In genomic region chr19:42267644-42268141, GRCh38 we compare ENCODE assay signal across 6 cellular contexts. TPM values are rescaled to one million over a fixed set of nuclear protein-coding genes. Genes with fewer than 3 reads are reported as not detected.
DNase-seq lines count a peak whose midpoint lies in the region; ATAC-seq, FAIRE-seq and TF ChIP-seq lines count a peak whose summit lies in the region.

No MANE protein-coding gene starts in this region.

- H3K27ac ChIP-seq in SJCRH30: peak overlapping the region; percentile 100
- peak overlapping the region; percentile 96 for H3K27ac ChIP-seq in HepG2 (ENCODE audit: extremely low read length, insufficient read depth, low read length)

- no peaks in the 10 kb centered on the region for H3K27me3 ChIP-seq in BE2C
- H3K27me3 ChIP-seq in SJCRH30: no peaks in the 10 kb centered on the region
- H3K27me3 ChIP-seq in HepG2 (ENCODE audit: control insufficient read depth in 1 of 2, insufficient read depth in 2 of 2, low read length in 2 of 2): no peaks in the 10 kb centered on the region; a peak in 1 of 5 replicates

- ATAC-seq in HepG2 (no peak), HG02759 (IDR thresholded peaks at IDR 0.05; ENCODE audit: unreplicated experiment) (no peak)

- peak overlapping the region; percentile 86 for H3K4me3 ChIP-seq in BE2C (ENCODE audit: low read depth, low read length)
- peak overlapping the region; percentile 94 for H3K4me3 ChIP-seq in SJCRH30
- H3K4me3 ChIP-seq in HepG2 (replicated peaks in 1 of 3; ENCODE audit: insufficient read depth in 1 of 3, low read depth in 2 of 3, low read length in 3 of 3): peak overlapping the region; percentile 51 to 81 (median 65)

- in situ Hi-C loops in HepG2 (cut with HindIII; ENCODE audit: extremely low pct_ligation_motif_present, low pct_unique_long_range_greater_than_20kb): no loop called here

- H3K36me3 ChIP-seq in BE2C (peaks cover 12% of the 10 kb centered on the region), SJCRH30 (no peaks in the 10 kb centered on the region), HepG2 (replicated peaks in 1 of 2; ENCODE audit: control insufficient read depth in 1 of 2, insufficient read depth in 2 of 2, low read length in 2 of 2) (peaks cover 0 to 5% of the 10 kb centered on the region in 2 experiments; a peak in 2 of 5 replicates)

- H3K9me3 ChIP-seq in BE2C (no peaks in the 10 kb centered on the region), SJCRH30 (replicated peaks) (no peaks in the 10 kb centered on the region), HepG2 (ENCODE audit: low read length) (no peaks in the 10 kb centered on the region)

- no peak overlapping the region for H2AFZ ChIP-seq in HepG2 (ENCODE audit: low read length)

- no peak; a peak in 1 of 4 replicates for TF ChIP-seq POLR2A in HepG2 (IDR thresholded peaks at IDR 0.05; ENCODE audit: insufficient read depth in 1 of 2, low read depth in 2 of 2, low read length in 2 of 2)

- H3K4me2 ChIP-seq in HepG2 (ENCODE audit: low read depth, low read length): peak overlapping the region; percentile 99

- TF ChIP-seq EP300 in HepG2 (IDR thresholded peaks at IDR 0.05; ENCODE audit: low read depth in 2 of 2, low read length in 2 of 2) (no peak), HepG2 (CRISPR knock-in tag; IDR thresholded peaks at IDR 0.05; ENCODE audit: borderline replicate concordance) (no peak)

- TF ChIP-seq CTCF in BE2C (IDR thresholded peaks at IDR 0.05; ENCODE audit: low read depth, low read length) (no peak), HepG2 (CRISPR knock-in tag; IDR thresholded peaks at IDR 0.05) (0 out of 2 replicates have a peak, but pooled peaks have one; percentile 2)

- no peak for TF ChIP-seq RAD21 in HepG2 (CRISPR knock-in tag; IDR thresholded peaks at IDR 0.05)

- TSS peak; percentile 92 for BruUV-seq in HepG2 (replicated peaks; lab: Mats Ljungman, UMichigan)

- WGBS in HepG2 (ENCODE audit: low lambda C conversion rate): 0% methylated on average over 2 of the region's 13 CpGs

- peak overlapping the region; percentile 78 for H3K9ac ChIP-seq in HepG2 (ENCODE audit: insufficient read depth, low read depth, low read length)

- H3K79me2 ChIP-seq in HepG2 (ENCODE audit: insufficient read depth, low read length): peaks cover 19% of the 10 kb centered on the region

- POLR2A ChIA-PET in HepG2 (lab: Yijun Ruan, JAX): interaction anchor here (0.6 to 1.3 kb wide), 4 partner anchors 12 to 25 kb away, joined by 3 to 7 read pairs (median 3); partner anchors contain the start of gene GSK3A

- no peak for FAIRE-seq in HepG2 (lab: Jason Lieb, UNC)

- CTCF ChIA-PET in HepG2 (lab: Yijun Ruan, JAX; ENCODE audit: low intra/inter-chr PET ratio, low total read pairs): no interaction called here

- H4K20me1 ChIP-seq in HepG2 (ENCODE audit: insufficient read depth, low read length): no peaks in the 10 kb centered on the region

- intact Hi-C loops in HepG2 (cut with micrococcal nuclease; ENCODE audit: unreplicated experiment): loop anchor here (1.0 kb wide), 2 partner anchors 11 to 23 kb away; no protein-coding TSS in a partner anchor

- DNase-seq in BE2C (no peak), SJCRH30 (no peak), HepG2 (ENCODE audit: low spot score) (no peak), HPDE6-E6E7 (ENCODE audit: extremely low spot score) (no peak)
- DNase-seq in activated naive CD4-positive, alpha-beta T cell treated with Interleukin-2 at 50 U/mL for 16 hours: no peak

- no peaks in the 10 kb centered on the region for H3K4me1 ChIP-seq in BE2C
- peaks cover 9% of the 10 kb centered on the region; the same call in 1 of the 2 replicates for H3K4me1 ChIP-seq in SJCRH30
- peaks cover 29% of the 10 kb centered on the region for H3K4me1 ChIP-seq in HepG2 (ENCODE audit: insufficient read depth, low read length)

RNA-seq across cellular contexts. Expression of gene CIC, which starts 1.4 kb away (rescaled TPM):
- 101 TPM for polyA plus RNA-seq in BE2C (2012; ENCODE audit: insufficient read depth, insufficient read length, low read depth)
- 19.1 and 21.5 TPM in 2 replicates for total RNA-seq in SJCRH30 (2014; rRNA removed; shearing (Covaris generic))
- 5.4 and 8.0 TPM in 2 replicates for total RNA-seq in HepG2 (2016; rRNA removed; fragmentation: Illumina TruSeq; extraction: Trizol)
- total RNA-seq in HepG2 (2016; cell fraction: cytosol; rRNA removed; fragmentation: Illumina TruSeq; extraction: Trizol; ENCODE audit: low read depth): 1.5 and 1.8 TPM in 2 replicates
- total RNA-seq in HepG2 (2016; cell fraction: insoluble cytoplasmic fraction; rRNA removed; fragmentation: Illumina TruSeq; extraction: Trizol): 5.2 and 7.8 TPM in 2 replicates
- 4.6 and 4.9 TPM in 2 replicates for total RNA-seq in HepG2 (2016; cell fraction: membrane; rRNA removed; fragmentation: Illumina TruSeq; extraction: Trizol)
- total RNA-seq in HepG2 (2016; cell fraction: nucleus; rRNA removed; fragmentation: Illumina TruSeq; extraction: Trizol): 10.4 and 12.3 TPM in 2 replicates
- polyA plus RNA-seq in HepG2 (2011; rRNA removed): 5.9 and 8.3 TPM in 2 replicates
- 3.3 and 5.6 TPM in 2 replicates for polyA plus RNA-seq in HepG2 (2011; cell fraction: cytosol; rRNA removed)
- polyA plus RNA-seq in HepG2 (2011; cell fraction: nucleus; rRNA removed): 60.6 and 75.8 TPM in 2 replicates
- 17.6 and 25.1 TPM in 2 replicates for polyA plus RNA-seq in HepG2 (2012)
- polyA plus RNA-seq in HepG2 (2016; cell fraction: cytosol; fragmentation: Illumina TruSeq; extraction: Trizol; ENCODE audit: low read depth): 1.7 and 1.9 TPM in 2 replicates
- polyA plus RNA-seq in HepG2 (2016; cell fraction: insoluble cytoplasmic fraction; fragmentation: Illumina TruSeq; extraction: Trizol; ENCODE audit: low read depth): 10.1 and 16.9 TPM in 2 replicates
- 5.7 and 6.0 TPM in 2 replicates for polyA plus RNA-seq in HepG2 (2016; cell fraction: membrane; fragmentation: Illumina TruSeq; extraction: Trizol; ENCODE audit: low read depth)
- 61.0 and 65.4 TPM in 2 replicates for polyA plus RNA-seq in HepG2 (2016; cell fraction: nucleus; fragmentation: Illumina TruSeq; extraction: Trizol; ENCODE audit: insufficient read depth, low read depth)
- 3.6 and 7.9 TPM in 2 replicates for polyA minus RNA-seq in HepG2 (2011; rRNA and poly(A)+ RNA removed; ENCODE audit: low replicate concordance)
- polyA minus RNA-seq in HepG2 (2011; cell fraction: cytosol; rRNA and poly(A)+ RNA removed): 9.1 and 10.8 TPM in 2 replicates
- 14.7 and 15.5 TPM in 2 replicates for polyA minus RNA-seq in HepG2 (2011; cell fraction: nucleus; rRNA and poly(A)+ RNA removed)

RNA-seq across cellular contexts. Expression of gene ERF, which starts 12.8 kb away (rescaled TPM):
- polyA plus RNA-seq in BE2C (2012; ENCODE audit: insufficient read depth, insufficient read length, low read depth): 162 TPM
- total RNA-seq in SJCRH30 (2014; rRNA removed; shearing (Covaris generic)): 35.1 and 37.7 TPM in 2 replicates
- total RNA-seq in HepG2 (2016; rRNA removed; fragmentation: Illumina TruSeq; extraction: Trizol): 43.2 and 67.1 TPM in 2 replicates
- total RNA-seq in HepG2 (2016; cell fraction: cytosol; rRNA removed; fragmentation: Illumina TruSeq; extraction: Trizol; ENCODE audit: low read depth): 54.9 and 66.8 TPM in 2 replicates
- 35.3 and 68.2 TPM in 2 replicates for total RNA-seq in HepG2 (2016; cell fraction: insoluble cytoplasmic fraction; rRNA removed; fragmentation: Illumina TruSeq; extraction: Trizol)
- total RNA-seq in HepG2 (2016; cell fraction: membrane; rRNA removed; fragmentation: Illumina TruSeq; extraction: Trizol): 104 and 115 TPM in 2 replicates
- 31.2 and 38.3 TPM in 2 replicates for total RNA-seq in HepG2 (2016; cell fraction: nucleus; rRNA removed; fragmentation: Illumina TruSeq; extraction: Trizol)
- polyA plus RNA-seq in HepG2 (2011; rRNA removed): 62.5 and 69.9 TPM in 2 replicates
- polyA plus RNA-seq in HepG2 (2011; cell fraction: cytosol; rRNA removed): 36.9 and 45.9 TPM in 2 replicates
- polyA plus RNA-seq in HepG2 (2011; cell fraction: nucleus; rRNA removed): 109 and 170 TPM in 2 replicates
- polyA plus RNA-seq in HepG2 (2012): 38.4 and 44.3 TPM in 2 replicates
- 30.4 TPM in 2 replicates for polyA plus RNA-seq in HepG2 (2016; cell fraction: cytosol; fragmentation: Illumina TruSeq; extraction: Trizol; ENCODE audit: low read depth)
- polyA plus RNA-seq in HepG2 (2016; cell fraction: insoluble cytoplasmic fraction; fragmentation: Illumina TruSeq; extraction: Trizol; ENCODE audit: low read depth): 56.4 and 79.4 TPM in 2 replicates
- 55.2 and 69.1 TPM in 2 replicates for polyA plus RNA-seq in HepG2 (2016; cell fraction: membrane; fragmentation: Illumina TruSeq; extraction: Trizol; ENCODE audit: low read depth)
- polyA plus RNA-seq in HepG2 (2016; cell fraction: nucleus; fragmentation: Illumina TruSeq; extraction: Trizol; ENCODE audit: insufficient read depth, low read depth): 77.4 and 89.7 TPM in 2 replicates
- polyA minus RNA-seq in HepG2 (2011; rRNA and poly(A)+ RNA removed; ENCODE audit: low replicate concordance): 39.2 and 85.5 TPM in 2 replicates
- 38.3 and 50.2 TPM in 2 replicates for polyA minus RNA-seq in HepG2 (2011; cell fraction: cytosol; rRNA and poly(A)+ RNA removed)
- 40.9 and 56.5 TPM in 2 replicates for polyA minus RNA-seq in HepG2 (2011; cell fraction: nucleus; rRNA and poly(A)+ RNA removed)

RNA-seq across cellular contexts. Expression of gene GSK3A, which starts 25.3 kb away (rescaled TPM):
- polyA plus RNA-seq in BE2C (2012; ENCODE audit: insufficient read depth, insufficient read length, low read depth): 88.2 TPM
- total RNA-seq in SJCRH30 (2014; rRNA removed; shearing (Covaris generic)): 34.9 and 37.1 TPM in 2 replicates
- total RNA-seq in HepG2 (2016; rRNA removed; fragmentation: Illumina TruSeq; extraction: Trizol): 14.8 and 16.9 TPM in 2 replicates
- 16.1 and 22.9 TPM in 2 replicates for total RNA-seq in HepG2 (2016; cell fraction: cytosol; rRNA removed; fragmentation: Illumina TruSeq; extraction: Trizol; ENCODE audit: low read depth)
- 11.4 and 17.4 TPM in 2 replicates for total RNA-seq in HepG2 (2016; cell fraction: insoluble cytoplasmic fraction; rRNA removed; fragmentation: Illumina TruSeq; extraction: Trizol)
- 31.4 and 34.4 TPM in 2 replicates for total RNA-seq in HepG2 (2016; cell fraction: membrane; rRNA removed; fragmentation: Illumina TruSeq; extraction: Trizol)
- 9.7 and 11.2 TPM in 2 replicates for total RNA-seq in HepG2 (2016; cell fraction: nucleus; rRNA removed; fragmentation: Illumina TruSeq; extraction: Trizol)
- 52.5 and 56.5 TPM in 2 replicates for polyA plus RNA-seq in HepG2 (2011; rRNA removed)
- 33.8 and 36.7 TPM in 2 replicates for polyA plus RNA-seq in HepG2 (2011; cell fraction: cytosol; rRNA removed)
- polyA plus RNA-seq in HepG2 (2011; cell fraction: nucleus; rRNA removed): 33.5 and 34.5 TPM in 2 replicates
- polyA plus RNA-seq in HepG2 (2012): 25.2 and 25.7 TPM in 2 replicates
- 41.6 and 46.1 TPM in 2 replicates for polyA plus RNA-seq in HepG2 (2016; cell fraction: cytosol; fragmentation: Illumina TruSeq; extraction: Trizol; ENCODE audit: low read depth)
- 45.9 and 55.0 TPM in 2 replicates for polyA plus RNA-seq in HepG2 (2016; cell fraction: insoluble cytoplasmic fraction; fragmentation: Illumina TruSeq; extraction: Trizol; ENCODE audit: low read depth)
- 67.9 and 73.5 TPM in 2 replicates for polyA plus RNA-seq in HepG2 (2016; cell fraction: membrane; fragmentation: Illumina TruSeq; extraction: Trizol; ENCODE audit: low read depth)
- 44.2 and 47.7 TPM in 2 replicates for polyA plus RNA-seq in HepG2 (2016; cell fraction: nucleus; fragmentation: Illumina TruSeq; extraction: Trizol; ENCODE audit: insufficient read depth, low read depth)
- polyA minus RNA-seq in HepG2 (2011; rRNA and poly(A)+ RNA removed; ENCODE audit: low replicate concordance): 34.3 and 51.6 TPM in 2 replicates
- 9.1 and 14.1 TPM in 2 replicates for polyA minus RNA-seq in HepG2 (2011; cell fraction: cytosol; rRNA and poly(A)+ RNA removed)
- polyA minus RNA-seq in HepG2 (2011; cell fraction: nucleus; rRNA and poly(A)+ RNA removed): 5.2 and 6.8 TPM in 2 replicates

RNA-seq across cellular contexts. Expression of gene PRR19, which starts 34.2 kb away (rescaled TPM):
- polyA plus RNA-seq in BE2C (2012; ENCODE audit: insufficient read depth, insufficient read length, low read depth): 3.1 TPM
- total RNA-seq in SJCRH30 (2014; rRNA removed; shearing (Covaris generic)): 0.73 and 1.9 TPM in 2 replicates
- 0.33 and 0.38 TPM in 2 replicates for total RNA-seq in HepG2 (2016; rRNA removed; fragmentation: Illumina TruSeq; extraction: Trizol)
- total RNA-seq in HepG2 (2016; cell fraction: cytosol; rRNA removed; fragmentation: Illumina TruSeq; extraction: Trizol; ENCODE audit: low read depth): not detected in 2 replicates
- total RNA-seq in HepG2 (2016; cell fraction: insoluble cytoplasmic fraction; rRNA removed; fragmentation: Illumina TruSeq; extraction: Trizol): 0.28 and 0.43 TPM in 2 replicates
- 0.14 and 0.43 TPM in 2 replicates for total RNA-seq in HepG2 (2016; cell fraction: membrane; rRNA removed; fragmentation: Illumina TruSeq; extraction: Trizol)
- 0.50 TPM in 1 of 2 replicates, not detected in the other for total RNA-seq in HepG2 (2016; cell fraction: nucleus; rRNA removed; fragmentation: Illumina TruSeq; extraction: Trizol)
- polyA plus RNA-seq in HepG2 (2011; rRNA removed): 0.21 and 0.26 TPM in 2 replicates
- 0.23 and 0.34 TPM in 2 replicates for polyA plus RNA-seq in HepG2 (2011; cell fraction: cytosol; rRNA removed)
- 0.43 and 0.80 TPM in 2 replicates for polyA plus RNA-seq in HepG2 (2011; cell fraction: nucleus; rRNA removed)
- polyA plus RNA-seq in HepG2 (2012): 0.51 TPM in 1 of 2 replicates, not detected in the other
- polyA plus RNA-seq in HepG2 (2016; cell fraction: cytosol; fragmentation: Illumina TruSeq; extraction: Trizol; ENCODE audit: low read depth): 0.21 and 0.22 TPM in 2 replicates
- 0.69 and 0.88 TPM in 2 replicates for polyA plus RNA-seq in HepG2 (2016; cell fraction: insoluble cytoplasmic fraction; fragmentation: Illumina TruSeq; extraction: Trizol; ENCODE audit: low read depth)
- 0.19 and 0.38 TPM in 2 replicates for polyA plus RNA-seq in HepG2 (2016; cell fraction: membrane; fragmentation: Illumina TruSeq; extraction: Trizol; ENCODE audit: low read depth)
- 0.57 and 1.5 TPM in 2 replicates for polyA plus RNA-seq in HepG2 (2016; cell fraction: nucleus; fragmentation: Illumina TruSeq; extraction: Trizol; ENCODE audit: insufficient read depth, low read depth)
- polyA minus RNA-seq in HepG2 (2011; rRNA and poly(A)+ RNA removed; ENCODE audit: low replicate concordance): 0.94 and 1.4 TPM in 2 replicates
- 0.88 TPM in 1 of 2 replicates, not detected in the other for polyA minus RNA-seq in HepG2 (2011; cell fraction: cytosol; rRNA and poly(A)+ RNA removed)
- 0.25 TPM in 1 of 2 replicates, not detected in the other for polyA minus RNA-seq in HepG2 (2011; cell fraction: nucleus; rRNA and poly(A)+ RNA removed)

RNA-seq across cellular contexts. Expression of gene PAFAH1B3, which starts 34.7 kb away (rescaled TPM):
- polyA plus RNA-seq in BE2C (2012; ENCODE audit: insufficient read depth, insufficient read length, low read depth): 171 TPM
- total RNA-seq in SJCRH30 (2014; rRNA removed; shearing (Covaris generic)): 62.5 and 65.6 TPM in 2 replicates
- 58.0 and 58.6 TPM in 2 replicates for total RNA-seq in HepG2 (2016; rRNA removed; fragmentation: Illumina TruSeq; extraction: Trizol)
- 50.5 and 73.0 TPM in 2 replicates for total RNA-seq in HepG2 (2016; cell fraction: cytosol; rRNA removed; fragmentation: Illumina TruSeq; extraction: Trizol; ENCODE audit: low read depth)
- 61.4 and 62.4 TPM in 2 replicates for total RNA-seq in HepG2 (2016; cell fraction: insoluble cytoplasmic fraction; rRNA removed; fragmentation: Illumina TruSeq; extraction: Trizol)
- 53.6 and 73.9 TPM in 2 replicates for total RNA-seq in HepG2 (2016; cell fraction: membrane; rRNA removed; fragmentation: Illumina TruSeq; extraction: Trizol)
- 23.8 and 27.3 TPM in 2 replicates for total RNA-seq in HepG2 (2016; cell fraction: nucleus; rRNA removed; fragmentation: Illumina TruSeq; extraction: Trizol)
- polyA plus RNA-seq in HepG2 (2011; rRNA removed): 27.4 and 31.2 TPM in 2 replicates
- polyA plus RNA-seq in HepG2 (2011; cell fraction: cytosol; rRNA removed): 38.9 and 49.7 TPM in 2 replicates
- 31.1 and 32.3 TPM in 2 replicates for polyA plus RNA-seq in HepG2 (2011; cell fraction: nucleus; rRNA removed)
- 21.3 and 29.1 TPM in 2 replicates for polyA plus RNA-seq in HepG2 (2012)
- polyA plus RNA-seq in HepG2 (2016; cell fraction: cytosol; fragmentation: Illumina TruSeq; extraction: Trizol; ENCODE audit: low read depth): 59.5 and 77.2 TPM in 2 replicates
- 57.4 and 72.9 TPM in 2 replicates for polyA plus RNA-seq in HepG2 (2016; cell fraction: insoluble cytoplasmic fraction; fragmentation: Illumina TruSeq; extraction: Trizol; ENCODE audit: low read depth)
- polyA plus RNA-seq in HepG2 (2016; cell fraction: membrane; fragmentation: Illumina TruSeq; extraction: Trizol; ENCODE audit: low read depth): 53.3 and 66.7 TPM in 2 replicates
- 41.3 and 41.9 TPM in 2 replicates for polyA plus RNA-seq in HepG2 (2016; cell fraction: nucleus; fragmentation: Illumina TruSeq; extraction: Trizol; ENCODE audit: insufficient read depth, low read depth)
- 27.9 and 60.4 TPM in 2 replicates for polyA minus RNA-seq in HepG2 (2011; rRNA and poly(A)+ RNA removed; ENCODE audit: low replicate concordance)
- 16.4 and 20.1 TPM in 2 replicates for polyA minus RNA-seq in HepG2 (2011; cell fraction: cytosol; rRNA and poly(A)+ RNA removed)
- polyA minus RNA-seq in HepG2 (2011; cell fraction: nucleus; rRNA and poly(A)+ RNA removed): 7.9 and 8.8 TPM in 2 replicates
